8 cellular contexts compared by ENCODE assay signal in genomic region chr12:49346659-49347306, GRCh38. TPM values are rescaled to one million over a fixed set of nuclear protein-coding genes. Genes with fewer than 3 reads are reported as not detected.
DNase-seq lines count a peak whose midpoint lies in the region; ATAC-seq, FAIRE-seq and TF ChIP-seq lines count a peak whose summit lies in the region.

DNAJC22 (plus strand) TSS chr12:49346888; CDS start chr12:49348873, 1,985 bp downstream.

- H3K36me3 ChIP-seq in SK-N-SH (replicated peaks in 1 of 2; ENCODE audit: control insufficient read depth in 1 of 2, insufficient read depth in 2 of 2, low read length in 1 of 2): no peaks in the 10 kb centered on the region
- no peaks in the 10 kb centered on the region for H3K36me3 ChIP-seq in endothelial cell of umbilical vein (ENCODE audit: control insufficient read depth in 2 of 2, extremely low read depth in 1 of 2, insufficient read depth in 2 of 2, low read length in 2 of 2)
- H3K36me3 ChIP-seq in neural progenitor cell: no peaks in the 10 kb centered on the region

- H3K27ac Mint-ChIP-seq in neural progenitor cell: no peak within 1 kb of the TSS

- no peak for TF ChIP-seq CTCF in AG04449 (IDR thresholded peaks at IDR 0.05; ENCODE audit: insufficient read depth, low read length, missing control alignments)
- TF ChIP-seq CTCF in GM12865 (IDR thresholded peaks at IDR 0.05; ENCODE audit: insufficient read depth, low read depth, low read length, missing control alignments): no peak
- no peak for TF ChIP-seq CTCF in SK-N-SH (IDR thresholded peaks at IDR 0.05)
- no peak for TF ChIP-seq CTCF in endothelial cell of umbilical vein (IDR thresholded peaks at IDR 0.05; ENCODE audit: extremely low read depth in 1 of 2, insufficient read depth in 1 of 2, low read depth in 1 of 2, low read length in 2 of 2)
- TF ChIP-seq CTCF in neural progenitor cell (IDR thresholded peaks at IDR 0.05): no peak

- peak within 1 kb of the TSS; percentile 85 for H3K4me3 Mint-ChIP-seq in neural progenitor cell

- H2AFZ ChIP-seq in SK-N-SH (ENCODE audit: low read depth): peak within 1 kb of the TSS; percentile 71; the same call in 1 of the 2 replicates
- peak within 1 kb of the TSS; percentile 78 for H2AFZ ChIP-seq in endothelial cell of umbilical vein (ENCODE audit: low read depth, low read length)
- peak within 1 kb of the TSS; percentile 72 for H2AFZ ChIP-seq in neural progenitor cell (replicated peaks)

- H3K4me1 ChIP-seq in SK-N-SH (ENCODE audit: control insufficient read depth in 1 of 2, insufficient read depth in 2 of 2, low read depth in 1 of 2, low read length in 1 of 2): peaks cover 15 to 38% of the 10 kb centered on the region in 2 experiments; a peak in 2 of 4 replicates
- H3K4me1 ChIP-seq in endothelial cell of umbilical vein (ENCODE audit: control insufficient read depth, extremely low read depth, insufficient read depth, low read length): peaks cover 40% of the 10 kb centered on the region
- peaks cover 37% of the 10 kb centered on the region for H3K4me1 ChIP-seq in neural progenitor cell

- no peaks in the 10 kb centered on the region for H4K20me1 ChIP-seq in SK-N-SH (ENCODE audit: insufficient read depth)
- H4K20me1 ChIP-seq in endothelial cell of umbilical vein (replicated peaks; ENCODE audit: control insufficient read depth, extremely low read depth, insufficient read depth, low read length): no peaks in the 10 kb centered on the region
- H4K20me1 ChIP-seq in neural progenitor cell (ENCODE audit: low read depth): peaks cover 41% of the 10 kb centered on the region

- CTCF ChIA-PET in AG04449 (lab: Yijun Ruan, JAX): interaction anchor here (0.8 to 26.7 kb wide), 30 partner anchors 11 to 259 kb away, joined by 3 to 1125 read pairs (median 5); partner anchors contain the start of genes C1QL4, MCRS1, PRPH and SPATS2
- CTCF ChIA-PET in SK-N-SH (lab: Yijun Ruan, JAX): interaction anchor here (0.6 to 10.6 kb wide), 58 partner anchors 10 to 1475 kb away, joined by 3 to 256 read pairs (median 5); partner anchors contain the start of genes C1QL4, KCNH3, MCRS1 and PRPF40B
- CTCF ChIA-PET in endothelial cell of umbilical vein (lab: Charles Lee): interaction anchor here (0.9 to 8.0 kb wide), 19 partner anchors 8 to 237 kb away, joined by 3 to 280 read pairs (median 9); partner anchors contain the start of genes C1QL4, KCNH3, PRPH and SPATS2

- H3K4me1 Mint-ChIP-seq in neural progenitor cell: peaks cover 28% of the 10 kb centered on the region

- TF ChIP-seq RAD21 in SK-N-SH (IDR thresholded peaks at IDR 0.05; ENCODE audit: low read length): no peak

- H3K4me2 ChIP-seq in SK-N-SH (peak within 1 kb of the TSS; percentile 58), endothelial cell of umbilical vein (ENCODE audit: insufficient read depth, low read length) (peak within 1 kb of the TSS; percentile 61), neural progenitor cell (peak within 1 kb of the TSS; percentile 88)

- no TSS peak for BruUV-seq in endothelial cell of umbilical vein (replicated peaks; lab: Mats Ljungman, UMichigan)

- H3K27me3 ChIP-seq in SK-N-SH (ENCODE audit: insufficient read depth): peaks cover 5% of the 10 kb centered on the region; the same call in 1 of the 2 replicates
- H3K27me3 ChIP-seq in endothelial cell of umbilical vein (ENCODE audit: control insufficient read depth in 2 of 2, insufficient read depth in 2 of 2, low read length in 2 of 2): peaks cover 29 to 42% of the 10 kb centered on the region in 2 experiments
- peaks cover 85% of the 10 kb centered on the region for H3K27me3 ChIP-seq in neural progenitor cell

- H3K4me3 ChIP-seq in AG04449 (ENCODE audit: low read depth, low read length): peak within 1 kb of the TSS; percentile 49
- H3K4me3 ChIP-seq in GM12865 (ENCODE audit: low read depth, low read length): peak within 1 kb of the TSS; percentile 29
- H3K4me3 ChIP-seq in SK-N-SH (ENCODE audit: low read depth in 2 of 2, low read length in 1 of 2): peak within 1 kb of the TSS; percentile 27 to 54
- H3K4me3 ChIP-seq in endothelial cell of umbilical vein (replicated peaks in 1 of 3; ENCODE audit: insufficient read depth in 1 of 3, low read depth in 1 of 3, low read length in 3 of 3): peak within 1 kb of the TSS; percentile 9 to 25 (median 23)
- H3K4me3 ChIP-seq in neural progenitor cell: peak within 1 kb of the TSS; percentile 48

- FAIRE-seq in endothelial cell of umbilical vein (lab: Jason Lieb, UNC): peak; percentile 44

- TF ChIP-seq EP300 in SK-N-SH (IDR thresholded peaks at IDR 0.05; ENCODE audit: borderline replicate concordance in 1 of 2, low read depth in 1 of 2, low read length in 1 of 2): no peak

- WGBS in SK-N-SH (ENCODE audit: low lambda C conversion rate): 18% methylated on average over 31 of the region's 47 CpGs

- no peak within 1 kb of the TSS for H3K27ac ChIP-seq in SK-N-SH (ENCODE audit: low read depth in 2 of 2, low read length in 1 of 2)
- no peak within 1 kb of the TSS for H3K27ac ChIP-seq in endothelial cell of umbilical vein (ENCODE audit: insufficient read depth, low read depth, low read length)
- H3K27ac ChIP-seq in neural progenitor cell: no peak within 1 kb of the TSS

- intact Hi-C loops in endothelial cell of umbilical vein (cut with micrococcal nuclease): loop anchor here (1.0 to 10.0 kb wide), 2 partner anchors 15 to 398 kb away; partner anchors contain the start of gene TMBIM6

- dilution Hi-C loops in endothelial cell of umbilical vein (cut with MboI; ENCODE audit: extremely low pct_ligation_motif_present, low sequenced_read_pairs): no loop called here

- TF ChIP-seq POLR2A in endothelial cell of umbilical vein (IDR thresholded peaks at IDR 0.05; ENCODE audit: low read depth, low read length): no peak

- H3K9me3 Mint-ChIP-seq in neural progenitor cell: peaks cover 2% of the 10 kb centered on the region

- H3K9me3 ChIP-seq in SK-N-SH (no peaks in the 10 kb centered on the region), endothelial cell of umbilical vein (replicated peaks; ENCODE audit: control insufficient read depth, insufficient read depth, low read length) (no peaks in the 10 kb centered on the region), neural progenitor cell (ENCODE audit: low read depth) (no peaks in the 10 kb centered on the region)

- H3K27me3 Mint-ChIP-seq in neural progenitor cell (ENCODE audit: insufficient read depth, low read depth): peaks cover 51% of the 10 kb centered on the region

- H3F3A ChIP-seq in SK-N-SH (replicated peaks; ENCODE audit: insufficient read depth) (peaks cover 8% of the 10 kb centered on the region), neural progenitor cell (ENCODE audit: low read depth) (peaks cover 38% of the 10 kb centered on the region)

- H3K79me2 ChIP-seq in SK-N-SH (ENCODE audit: insufficient read depth): no peaks in the 10 kb centered on the region
- H3K79me2 ChIP-seq in endothelial cell of umbilical vein (ENCODE audit: control insufficient read depth, insufficient read depth, low read length): no peaks in the 10 kb centered on the region
- H3K79me2 ChIP-seq in neural progenitor cell (ENCODE audit: low read depth): no peaks in the 10 kb centered on the region

- H3K9me2 ChIP-seq in SK-N-SH: no peaks in the 10 kb centered on the region

- H3K9ac ChIP-seq in SK-N-SH (no peak within 1 kb of the TSS), endothelial cell of umbilical vein (replicated peaks; ENCODE audit: extremely low read depth, insufficient read depth, low read length) (no peak within 1 kb of the TSS), neural progenitor cell (no peak within 1 kb of the TSS)

- H3K36me3 Mint-ChIP-seq in neural progenitor cell: no peaks in the 10 kb centered on the region

- no peaks in the 10 kb centered on the region for H3K9me1 ChIP-seq in endothelial cell of umbilical vein (replicated peaks; ENCODE audit: control insufficient read depth, extremely low read depth, insufficient read depth, low read length)

- ATAC-seq in HG03159 (IDR thresholded peaks at IDR 0.05; ENCODE audit: unreplicated experiment) (no peak), HG03280 (IDR thresholded peaks at IDR 0.05; ENCODE audit: unreplicated experiment) (no peak), HG02938 (IDR thresholded peaks at IDR 0.05; ENCODE audit: unreplicated experiment) (no peak)

- POLR2A ChIA-PET in AG04449 (lab: Yijun Ruan, JAX) (no interaction called here), SK-N-SH (lab: Yijun Ruan, JAX) (interaction anchor here (0.9 to 1.5 kb wide), 3 partner anchors 10 to 216 kb away, joined by 3 read pairs; partner anchors contain the start of genes C1QL4 and TUBA1B), endothelial cell of umbilical vein (lab: Charles Lee) (interaction anchor here (1.3 kb wide), 1 partner anchor 20 kb away, joined by 5 read pairs; the partner anchor contains the start of gene SPATS2)

- DNase-seq in AG04449 (ENCODE audit: low read depth, low spot score): no peak
- peak; percentile 35 for DNase-seq in GM12865 (ENCODE audit: low read depth)
- DNase-seq in SK-N-SH: no peak
- DNase-seq in endothelial cell of umbilical vein (ENCODE audit: low read depth, low spot score): no peak
- DNase-seq in neural progenitor cell (ENCODE audit: low spot score): peak; percentile 74

TF ChIP-seq in SK-N-SH, 30 proteins besides CTCF, POLR2A, EP300 and RAD21 (continues in another document):
- no peak for TF ChIP-seq JUND (IDR thresholded peaks at IDR 0.05)
- TF ChIP-seq YY1 (IDR thresholded peaks at IDR 0.05; ENCODE audit: low read depth): no peak

TF ChIP-seq in endothelial cell of umbilical vein, 7 proteins besides CTCF, POLR2A, EP300 and RAD21:
- TF ChIP-seq EZH2 (IDR thresholded peaks at IDR 0.05; ENCODE audit: borderline replicate concordance, low read depth, low read length, severe bottlenecking): peak; percentile 69
- no peak for TF ChIP-seq FOS (IDR thresholded peaks at IDR 0.05; ENCODE audit: borderline replicate concordance, insufficient read depth, low read length)

RNA-seq across cellular contexts. Expression of gene DNAJC22, which starts in this region (rescaled TPM):
- 4.5 and 5.3 TPM in 2 replicates for polyA plus RNA-seq in SK-N-SH (2012; rRNA removed)
- polyA plus RNA-seq in SK-N-SH (2012; cell fraction: cytosol; rRNA removed): 3.5 and 4.0 TPM in 2 replicates
- 5.0 and 5.8 TPM in 2 replicates for polyA plus RNA-seq in SK-N-SH (2012; cell fraction: nucleus; rRNA removed)
- total RNA-seq in endothelial cell of umbilical vein: 1.1 and 1.3 TPM in 2 replicates
- 1.4 TPM in 2 replicates for polyA plus RNA-seq in endothelial cell of umbilical vein
- polyA plus RNA-seq in endothelial cell of umbilical vein (2011; cell fraction: cytosol; rRNA removed): 1.2 TPM in 2 replicates
- 0.96 and 0.98 TPM in 2 replicates for polyA plus RNA-seq in endothelial cell of umbilical vein (2011; cell fraction: nucleus; rRNA removed)
- 0.15 and 1.3 TPM in 2 replicates for polyA plus RNA-seq in endothelial cell of umbilical vein (2012)
- 1.3 and 1.4 TPM in 2 replicates for polyA minus RNA-seq in endothelial cell of umbilical vein
- 1.1 TPM for polyA minus RNA-seq in endothelial cell of umbilical vein (2011; cell fraction: cytosol; rRNA and poly(A)+ RNA removed)
- 0.34 and 0.43 TPM in 2 replicates for polyA minus RNA-seq in endothelial cell of umbilical vein (2011; cell fraction: nucleus; rRNA and poly(A)+ RNA removed)
- 0.34 and 0.39 TPM in 2 replicates for total RNA-seq in neural progenitor cell (ENCODE audit: low replicate concordance)

Comparison
In these comparisons a context has a peak if more than half of its experiments do, and no peak if none do; other contexts are left out.
1. Peak in DNase-seq, H3K4me3 ChIP-seq and H3K4me2 ChIP-seq in neural progenitor cell; RNA of the gene not detected or under 1 TPM.